Comparison of ENCODE assay signal across 26 cellular contexts in the genomic region with DNA sequence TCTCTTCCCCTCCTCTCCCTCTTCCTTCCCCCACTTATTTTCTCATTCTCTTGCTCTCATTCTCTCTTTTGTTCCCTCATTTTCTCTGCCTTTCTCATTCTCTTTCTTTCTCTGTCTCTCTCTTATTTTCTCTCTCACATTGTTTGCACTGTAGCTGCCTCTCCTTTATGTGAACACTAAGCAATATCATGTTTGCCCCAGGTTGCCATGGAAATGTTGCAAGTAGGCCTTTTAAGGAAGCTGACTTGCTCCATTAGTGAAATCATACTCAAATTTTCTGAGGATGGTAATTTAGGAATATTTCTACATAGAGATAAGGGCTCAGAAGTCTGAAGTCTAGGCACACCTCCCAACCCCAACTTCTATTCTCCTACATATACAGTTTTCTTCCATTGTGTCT.
"Had no signal": no experiment of that assay in that cellular context is flagged by ENCODE, and none has a peak within 500 bp of the region (broad histone marks: within the 10 kb centered on the region; RNA-seq: fewer than 3 reads in every experiment).

No MANE protein-coding gene starts in this region.

- ATAC-seq: stimulated activated effector memory CD8-positive, alpha-beta T cell treated with anti-CD3 and anti-CD28 coated beads, Interleukin-12 subunit alpha, Interleukin-12 subunit beta, amount 100 ng/mL, for 72 hours; stimulated activated memory B cell treated with anti-CD40 and anti-IgM and Interleukin-4, amounts not matched to agents 10 μg/mL and 1 μg/mL and 100 μg/mL, for 72 hours; stimulated activated naive B cell treated with anti-CD40 and anti-IgM and Interleukin-4, amounts not matched to agents 10 μg/mL and 1 μg/mL and 100 μg/mL, for 72 hours; stimulated activated naive CD8-positive, alpha-beta T cell treated with anti-CD3 and anti-CD28 coated beads, Interleukin-15, amount 100 ng/mL, for 72 hours; stimulated activated naive CD8-positive, alpha-beta T cell treated with anti-CD3 and anti-CD28 coated beads, Interleukin-15, Interleukin-2, amounts not matched to agents 100 U/mL and 50 U/mL, for 24 hours; upper lobe of right lung had no signal

- H3K4me3 ChIP-seq: stomach, suprapubic skin, testis, thoracic aorta, thyroid gland, tibial artery, tibial nerve, transverse colon, upper lobe of left lung, upper lobe of right lung, uterus, vagina had no signal

- DNase-seq: stimulated activated CD4-positive, alpha-beta T cell treated with anti-CD3 and anti-CD28 coated beads, Interleukin-2, amount 100 ng/mL, for 48 hours; stimulated activated CD4-positive, alpha-beta T cell treated with anti-CD3 and anti-CD28 coated beads, Interleukin-4, amount 100 ng/mL, for 1 hour; stimulated activated CD4-positive, alpha-beta T cell treated with anti-CD3 and anti-CD28 coated beads, Interleukin-4, amount 100 ng/mL, for 24 hours; stimulated activated CD4-positive, alpha-beta T cell treated with anti-CD3 and anti-CD28 coated beads, Interleukin-4, amount 100 ng/mL, for 4 hours; stimulated activated CD8-positive, alpha-beta memory T cell treated with anti-CD3 and anti-CD28 coated beads, Interleukin-4, amount 100 ng/mL, for 48 hours; stimulated activated naive B cell treated with anti-CD40 and anti-IgM and Interleukin-4, amounts not matched to agents 10 μg/mL and 1 μg/mL and 100 μg/mL, for 72 hours; stimulated activated naive CD4-positive, alpha-beta T cell; stimulated activated naive CD4-positive, alpha-beta T cell treated with Interleukin-2 at 50 U/mL for 16 hours; stimulated activated naive CD8-positive, alpha-beta T cell treated with anti-CD3 and anti-CD28 coated beads, Interleukin-15, amount 100 ng/mL, for 72 hours; stimulated activated naive CD8-positive, alpha-beta T cell treated with anti-CD3 and anti-CD28 coated beads, Interleukin-15, Interleukin-2, amounts not matched to agents 100 U/mL and 50 U/mL, for 24 hours; stomach; substantia nigra; testis; thyroid gland; tibial artery; transverse colon; trophoblast cell; upper lobe of left lung; upper lobe of right lung; uterus had no signal
